ENCODE assay signal across 19 cellular contexts in the genomic region with DNA sequence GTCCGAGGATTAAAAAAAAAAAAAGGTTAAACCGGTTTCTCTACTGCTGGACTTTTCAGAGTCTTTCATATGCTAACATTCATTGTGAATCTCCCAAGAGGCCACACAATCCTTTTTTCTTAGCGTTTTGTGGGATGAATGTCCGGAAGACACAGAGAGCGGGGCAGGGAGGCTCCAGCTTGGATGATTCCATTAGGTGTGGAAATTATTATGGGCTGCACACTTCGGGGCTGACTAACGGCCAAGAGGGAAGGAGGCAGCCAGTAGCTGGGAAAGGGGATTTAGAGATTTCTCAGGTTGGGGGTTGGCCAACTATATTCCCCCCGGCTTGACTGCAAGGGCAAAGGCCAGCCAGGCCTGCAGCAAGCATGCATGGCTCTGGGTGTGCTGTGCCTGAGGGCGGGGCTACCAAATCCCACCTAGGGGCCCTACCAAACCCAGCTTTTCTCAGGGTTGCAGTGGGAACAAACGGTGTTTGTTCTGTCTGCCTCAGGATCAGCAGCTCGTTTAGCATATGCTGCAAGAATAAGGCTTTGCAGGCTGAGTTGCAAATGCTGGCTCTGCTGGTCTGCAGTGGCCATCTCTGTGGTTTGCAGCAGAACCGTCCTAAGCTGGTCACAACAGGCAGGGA. TPM values are rescaled to one million over a fixed set of nuclear protein-coding genes. Genes with fewer than 3 reads are reported as not detected.
A peak's percentile ranks its signal among the peaks of the same experiment; 100 is the strongest.
DNase-seq lines count a peak whose midpoint lies in the region; ATAC-seq lines count a peak whose summit lies in the region.
"Had no signal": no experiment of that assay in that cellular context is flagged by ENCODE, and none has a peak within 500 bp of the region (broad histone marks: within the 10 kb centered on the region; RNA-seq: fewer than 3 reads in every experiment).

No MANE protein-coding gene starts in this region.

- peaks cover 5% of the 10 kb centered on the region for H3K4me1 Mint-ChIP-seq in activated T-cell treated with anti-CD3 and anti-CD28 coated beads, Interleukin-2, amount 50 U/mL, for 72 hours (ENCODE audit: low read depth)

- no peak overlapping the region for H3K4me3 ChIP-seq in ectodermal cell (ENCODE audit: insufficient read depth, low read depth, low read length)
- H3K4me3 ChIP-seq: body of pancreas, dorsolateral prefrontal cortex, K562 had no signal

- intact Hi-C loops in sciatic nerve (cut with DNase I) = no loop called here

- no peak overlapping the region for H3K27ac Mint-ChIP-seq in activated T-cell treated with anti-CD3 and anti-CD28 coated beads, Interleukin-2, amount 50 U/mL, for 72 hours
- H3K27ac Mint-ChIP-seq: activated CD8-positive, alpha-beta memory T cell treated with anti-CD3 and anti-CD28 coated beads, Interleukin-2, amount 10 ng/mL, durations not matched to agents 7 days and 5 days; CD14-positive monocyte had no signal

- no peaks in the 10 kb centered on the region for H3K36me3 Mint-ChIP-seq in activated T-cell treated with anti-CD3 and anti-CD28 coated beads, Interleukin-2, amount 50 U/mL, for 72 hours (ENCODE audit: insufficient read depth in 2 of 2)
- H3K36me3 Mint-ChIP-seq: activated CD8-positive, alpha-beta memory T cell treated with anti-CD3 and anti-CD28 coated beads, Interleukin-2, amount 10 ng/mL, durations not matched to agents 7 days and 5 days; CD14-positive monocyte had no signal

- peak; percentile 79 for ATAC-seq in sciatic nerve
- ATAC-seq in activated T-cell treated with anti-CD3 and anti-CD28 coated beads, Interleukin-2, amount 50 U/mL, for 72 hours (replicated peaks in 1 of 2) = no peak
- ATAC-seq: activated CD8-positive, alpha-beta memory T cell treated with anti-CD3 and anti-CD28 coated beads, Interleukin-2, amount 10 ng/mL, durations not matched to agents 7 days and 5 days; body of pancreas; K562 had no signal

- WGBS in ectodermal cell, 2 experiments = 0 to 1% methylated on average over 12 of the region's 12 CpGs

- H3K9me3 ChIP-seq in ectodermal cell (ENCODE audit: control insufficient read depth, low read length) = no peaks in the 10 kb centered on the region
- H3K9me3 ChIP-seq: body of pancreas had no signal

- no peaks in the 10 kb centered on the region for H3K36me3 ChIP-seq in ectodermal cell (ENCODE audit: control insufficient read depth, insufficient read depth, low read length)

- DNase-seq in NCI-H2227 (lab: John Stamatoyannopoulos, UW; ENCODE audit: unreplicated experiment) (peak; percentile 33), NCI-H2227 treated with DMSO at 0.1 percent for 48 hours (lab: John Stamatoyannopoulos, UW) (no peak), left kidney (ENCODE audit: low read depth, low spot score) (peak; percentile 12), sciatic nerve (ENCODE audit: low spot score) (no peak), KBM-7 (no peak), T-helper 1 cell (no peak)
- no peak for DNase-seq in activated T-cell treated with anti-CD3 and anti-CD28 coated beads, Interleukin-2, amount 50 U/mL, for 72 hours
- DNase-seq: 8988T; activated CD8-positive, alpha-beta memory T cell treated with anti-CD3 and anti-CD28 coated beads, Interleukin-2, amount 10 ng/mL, durations not matched to agents 7 days and 5 days; activated naive CD4-positive, alpha-beta T cell; body of pancreas; dorsolateral prefrontal cortex; NCI-H1048 had no signal

- peak overlapping the region; percentile 93 for H3K27ac ChIP-seq in ectodermal cell (ENCODE audit: insufficient read depth, low read depth, low read length, poor library complexity, severe bottlenecking)
- H3K27ac ChIP-seq: body of pancreas had no signal

- H3K4me1 ChIP-seq in ectodermal cell (ENCODE audit: control insufficient read depth, insufficient read depth, low read length) = no peaks in the 10 kb centered on the region
- H3K4me1 ChIP-seq: body of pancreas had no signal

- no peaks in the 10 kb centered on the region for H3K9me3 Mint-ChIP-seq in activated T-cell treated with anti-CD3 and anti-CD28 coated beads, Interleukin-2, amount 50 U/mL, for 72 hours

- in situ Hi-C loops in KBM-7 (cut with MboI; ENCODE audit: low pct_unique_long_range_greater_than_20kb, low sequenced_read_pairs) = no loop called here

- H3K4me3 Mint-ChIP-seq in activated T-cell treated with anti-CD3 and anti-CD28 coated beads, Interleukin-2, amount 50 U/mL, for 72 hours = no peak overlapping the region
- H3K4me3 Mint-ChIP-seq: activated CD8-positive, alpha-beta memory T cell treated with anti-CD3 and anti-CD28 coated beads, Interleukin-2, amount 10 ng/mL, durations not matched to agents 7 days and 5 days; CD14-positive monocyte had no signal

- no peaks in the 10 kb centered on the region for H3K27me3 ChIP-seq in ectodermal cell (ENCODE audit: control insufficient read depth, insufficient read depth, low read length, poor library complexity, severe bottlenecking)
- H3K27me3 ChIP-seq: body of pancreas had no signal

- H3K27me3 Mint-ChIP-seq in activated T-cell treated with anti-CD3 and anti-CD28 coated beads, Interleukin-2, amount 50 U/mL, for 72 hours (ENCODE audit: low read depth) = peaks cover 6% of the 10 kb centered on the region
- H3K27me3 Mint-ChIP-seq: activated CD8-positive, alpha-beta memory T cell treated with anti-CD3 and anti-CD28 coated beads, Interleukin-2, amount 10 ng/mL, durations not matched to agents 7 days and 5 days had no signal

RNA-seq across cellular contexts. Expression of a gene that starts 28.6 kb away (rescaled TPM):
- polyA plus RNA-seq in ectodermal cell (2013, experiment 1 of 4) = not detected
- polyA plus RNA-seq in ectodermal cell (2013, experiment 2 of 4) = not detected
- polyA plus RNA-seq in ectodermal cell (2013, experiment 3 of 4) = not detected
- polyA plus RNA-seq in ectodermal cell (2013, experiment 4 of 4) = not detected
- total RNA-seq in sciatic nerve = not detected
- total RNA-seq in activated T-cell treated with anti-CD3 and anti-CD28 coated beads, Interleukin-2, amount 50 U/mL, for 72 hours = under 1 TPM in 1 of 2 donors, not detected in 1; 0.28 TPM
- total RNA-seq: activated CD8-positive, alpha-beta memory T cell treated with anti-CD3 and anti-CD28 coated beads, Interleukin-2, amount 10 ng/mL, durations not matched to agents 7 days and 5 days; body of pancreas; Daoy; H4; K562; posterior vena cava had no signal
- polyA plus RNA-seq: CD14-positive monocyte, K562 had no signal

Comparison
In these comparisons a context has a peak if more than half of its experiments do, and no peak if none do; other contexts are left out.
1. DNase-seq: peak in NCI-H2227 (single experiment) and left kidney (single experiment); none in NCI-H2227 treated with DMSO at 0.1 percent for 48 hours (single experiment), sciatic nerve (single experiment), KBM-7 (single experiment), activated T-cell treated with anti-CD3 and anti-CD28 coated beads, Interleukin-2, amount 50 U/mL, for 72 hours (0 of 2) and T-helper 1 cell (0 of 5).